ENCODE assay signal across 18 cellular contexts in genomic region chr9:35842795-35843194, GRCh38. TPM values are rescaled to one million over a fixed set of nuclear protein-coding genes. Genes with fewer than 3 reads are reported as not detected.
DNase-seq lines count a peak whose midpoint lies in the region; ATAC-seq and TF ChIP-seq lines count a peak whose summit lies in the region.
"Had no signal": no experiment of that assay in that cellular context is flagged by ENCODE, and none has a peak within 500 bp of the region (broad histone marks: within the 10 kb centered on the region; RNA-seq: fewer than 3 reads in every experiment).

No MANE protein-coding gene starts in this region.

- H3K9ac ChIP-seq in H9 (ENCODE audit: extremely low read depth, insufficient read length, low read length) = no peak overlapping the region
- H3K9ac ChIP-seq: parathyroid adenoma had no signal

- POLR2A ChIA-PET in activated CD8-positive, alpha-beta T cell treated with anti-CD3 and anti-CD28 coated beads for 36 hours (lab: Charles Lee) = no interaction called here
- POLR2A ChIA-PET in activated CD8-positive, alpha-beta T cell treated with anti-CD3 and anti-CD28 coated beads, Interleukin-2, amount 10 ng/mL, durations not matched to agents 7 days and 5 days (lab: Charles Lee) = interaction anchor here (0.6 kb wide), 1 partner anchor 14 kb away, joined by 5 read pairs; the partner anchor contains the start of genes FAM221B and TMEM8B

- CTCF ChIA-PET in activated CD8-positive, alpha-beta T cell treated with anti-CD3 and anti-CD28 coated beads for 36 hours (lab: Charles Lee) = interaction anchor here (0.6 to 2.9 kb wide), 4 partner anchors 17 to 104 kb away, joined by 3 to 11 read pairs (median 5); no protein-coding TSS in a partner anchor
- CTCF ChIA-PET in activated CD8-positive, alpha-beta T cell treated with anti-CD3 and anti-CD28 coated beads, Interleukin-2, amount 10 ng/mL, durations not matched to agents 7 days and 5 days (lab: Charles Lee) = interaction anchor here (1.0 kb wide), 1 partner anchor 52 kb away, joined by 4 read pairs; no protein-coding TSS in a partner anchor

- ATAC-seq in activated CD8-positive, alpha-beta T cell treated with anti-CD3 and anti-CD28 coated beads for 36 hours = peak; percentile 59
- no peak for ATAC-seq in activated CD8-positive, alpha-beta T cell treated with anti-CD3 and anti-CD28 coated beads, Interleukin-2, amount 10 ng/mL, durations not matched to agents 7 days and 5 days
- ATAC-seq in GM21825 (IDR thresholded peaks at IDR 0.05; ENCODE audit: unreplicated experiment) = peak; percentile 55
- peak; percentile 61 for ATAC-seq in HG03442 (IDR thresholded peaks at IDR 0.05; ENCODE audit: unreplicated experiment)
- peak; percentile 81 to 84 for ATAC-seq in stimulated activated naive B cell treated with anti-CD40 and anti-IgM and Interleukin-4, amounts not matched to agents 10 μg/mL and 1 μg/mL and 100 μg/mL, for 72 hours (replicated peaks)
- ATAC-seq in GM19328 (IDR thresholded peaks at IDR 0.05; ENCODE audit: unreplicated experiment) = no peak
- ATAC-seq: A549, lower lobe of right lung had no signal

- intact Hi-C loops in activated CD8-positive, alpha-beta T cell treated with anti-CD3 and anti-CD28 coated beads for 36 hours (cut with micrococcal nuclease) = no loop called here

- peaks cover 7% of the 10 kb centered on the region for H3K23me2 ChIP-seq in H9 (ENCODE audit: insufficient read length, low read depth, low read length, poor library complexity, severe bottlenecking)

- H2BK15ac ChIP-seq in H9 (ENCODE audit: low read depth, low read length) = no peak overlapping the region

- H3K4ac ChIP-seq in H9 (ENCODE audit: low read depth, low read length) = no peak overlapping the region

- H4K91ac ChIP-seq in H9 (ENCODE audit: insufficient read length, low read depth, low read length) = no peak overlapping the region

- H4K5ac ChIP-seq in H9 (ENCODE audit: insufficient read length, low read depth, low read length) = no peak overlapping the region

- H3K18ac ChIP-seq in H9 (ENCODE audit: insufficient read length, low read depth, low read length) = no peak overlapping the region

- no peaks in the 10 kb centered on the region for H3K79me1 ChIP-seq in H9 (ENCODE audit: insufficient read depth, low read depth, low read length, poor library complexity, severe bottlenecking)

- H4K8ac ChIP-seq in H9 (replicated peaks; ENCODE audit: insufficient read length, low read depth, low read length) = no peak overlapping the region

- H2BK20ac ChIP-seq in H9 (ENCODE audit: low read depth, low read length, poor library complexity, severe bottlenecking) = no peak overlapping the region

- no peak for TF ChIP-seq CTCF in activated CD8-positive, alpha-beta T cell treated with anti-CD3 and anti-CD28 coated beads for 36 hours (IDR thresholded peaks at IDR 0.05)
- TF ChIP-seq CTCF in H9 (conservative IDR thresholded peaks at IDR 0.05) = no peak

- H2AFZ ChIP-seq in H9 (ENCODE audit: low read length) = no peak overlapping the region
- H2AFZ ChIP-seq: parathyroid adenoma had no signal

- peak; percentile 18 for DNase-seq in activated CD8-positive, alpha-beta T cell treated with anti-CD3 and anti-CD28 coated beads for 36 hours
- DNase-seq in activated CD8-positive, alpha-beta T cell treated with anti-CD3 and anti-CD28 coated beads, Interleukin-2, amount 10 ng/mL, durations not matched to agents 7 days and 5 days = no peak
- DNase-seq in stimulated activated naive B cell treated with anti-CD40 and anti-IgM and Interleukin-4, amounts not matched to agents 10 μg/mL and 1 μg/mL and 100 μg/mL, for 72 hours = peak; percentile 37
- DNase-seq in activated CD4-positive, alpha-beta T cell treated with anti-CD3 and anti-CD28 coated beads, Interleukin-2, amount 50 U/mL, for 4 hours = no peak
- DNase-seq in H9 = no peak
- DNase-seq: activated T-cell treated with anti-CD3 and anti-CD28 coated beads, Interleukin-2, amount 50 U/mL, for 24 hours; DMS153; effector CD8-positive, alpha-beta T cell; lower lobe of right lung; NCI-H446; stimulated activated CD4-positive, alpha-beta T cell treated with anti-CD3 and anti-CD28 coated beads, Interleukin-1b, Interleukin-23, amount 100 ng/mL, for 48 hours; stomach had no signal

- H3K27me3 Mint-ChIP-seq in activated CD8-positive, alpha-beta T cell treated with anti-CD3 and anti-CD28 coated beads for 36 hours = no peaks in the 10 kb centered on the region
- no peaks in the 10 kb centered on the region for H3K27me3 Mint-ChIP-seq in activated CD8-positive, alpha-beta T cell treated with anti-CD3 and anti-CD28 coated beads, Interleukin-2, amount 10 ng/mL, durations not matched to agents 7 days and 5 days (ENCODE audit: low read depth)
- no peaks in the 10 kb centered on the region for H3K27me3 Mint-ChIP-seq in stimulated activated naive B cell treated with anti-CD40 and anti-IgM and Interleukin-4, amounts not matched to agents 10 μg/mL and 1 μg/mL and 100 μg/mL, for 72 hours
- H3K27me3 Mint-ChIP-seq in H9 (ENCODE audit: low read depth) = peaks cover 32% of the 10 kb centered on the region
- H3K27me3 Mint-ChIP-seq: activated T-cell treated with anti-CD3 and anti-CD28 coated beads, Interleukin-2, amount 50 U/mL, for 24 hours had no signal

- peaks cover 14% of the 10 kb centered on the region; the same call in 1 of the 2 replicates for H3K4me1 ChIP-seq in H9 (ENCODE audit: insufficient read depth, low read length)
- H3K4me1 ChIP-seq: parathyroid adenoma had no signal

- H3K79me2 ChIP-seq in H9 (ENCODE audit: insufficient read depth, low read length) = no peaks in the 10 kb centered on the region
- H3K79me2 ChIP-seq: parathyroid adenoma had no signal

- no CpG with 5 or more reads among the region's 3 CpGs for WGBS in H9 (ENCODE audit: extremely low coverage, insufficient read length, low lambda C conversion rate)

- no peak overlapping the region for H2BK120ac ChIP-seq in H9 (ENCODE audit: low read depth, low read length, poor library complexity, severe bottlenecking)

- H3K27ac Mint-ChIP-seq in activated CD8-positive, alpha-beta T cell treated with anti-CD3 and anti-CD28 coated beads for 36 hours = peak overlapping the region; percentile 6
- no peak overlapping the region for H3K27ac Mint-ChIP-seq in activated CD8-positive, alpha-beta T cell treated with anti-CD3 and anti-CD28 coated beads, Interleukin-2, amount 10 ng/mL, durations not matched to agents 7 days and 5 days
- peak overlapping the region; percentile 64 for H3K27ac Mint-ChIP-seq in stimulated activated naive B cell treated with anti-CD40 and anti-IgM and Interleukin-4, amounts not matched to agents 10 μg/mL and 1 μg/mL and 100 μg/mL, for 72 hours
- H3K27ac Mint-ChIP-seq in H9 = no peak overlapping the region; a peak in 1 of 7 replicates
- H3K27ac Mint-ChIP-seq: activated T-cell treated with anti-CD3 and anti-CD28 coated beads, Interleukin-2, amount 50 U/mL, for 24 hours had no signal

- H3K4me2 ChIP-seq in H9 (ENCODE audit: insufficient read depth, insufficient read length, low read length) = no peak overlapping the region
- H3K4me2 ChIP-seq: A549 had no signal

- no peak overlapping the region for H3K4me3 Mint-ChIP-seq in activated CD8-positive, alpha-beta T cell treated with anti-CD3 and anti-CD28 coated beads for 36 hours
- no peak overlapping the region for H3K4me3 Mint-ChIP-seq in activated CD8-positive, alpha-beta T cell treated with anti-CD3 and anti-CD28 coated beads, Interleukin-2, amount 10 ng/mL, durations not matched to agents 7 days and 5 days
- H3K4me3 Mint-ChIP-seq in stimulated activated naive B cell treated with anti-CD40 and anti-IgM and Interleukin-4, amounts not matched to agents 10 μg/mL and 1 μg/mL and 100 μg/mL, for 72 hours = peak overlapping the region; percentile 7 to 12
- no peak overlapping the region for H3K4me3 Mint-ChIP-seq in H9
- H3K4me3 Mint-ChIP-seq: activated T-cell treated with anti-CD3 and anti-CD28 coated beads, Interleukin-2, amount 50 U/mL, for 24 hours had no signal

- H3K27ac ChIP-seq in H9 (ENCODE audit: insufficient read length, low read depth, low read length) = no peak overlapping the region
- H3K27ac ChIP-seq: A549, lower lobe of right lung, parathyroid adenoma had no signal

- H3T11ph ChIP-seq in H9 (ENCODE audit: low read length) = no peak overlapping the region

- H3K56ac ChIP-seq in H9 (ENCODE audit: insufficient read length, low read depth, low read length) = no peak overlapping the region

- H2BK5ac ChIP-seq in H9 (ENCODE audit: insufficient read length, low read length) = no peak overlapping the region

- no peaks in the 10 kb centered on the region for H3K36me3 Mint-ChIP-seq in activated CD8-positive, alpha-beta T cell treated with anti-CD3 and anti-CD28 coated beads for 36 hours (ENCODE audit: low read depth)
- no peaks in the 10 kb centered on the region for H3K36me3 Mint-ChIP-seq in activated CD8-positive, alpha-beta T cell treated with anti-CD3 and anti-CD28 coated beads, Interleukin-2, amount 10 ng/mL, durations not matched to agents 7 days and 5 days (ENCODE audit: low read depth)
- H3K36me3 Mint-ChIP-seq in stimulated activated naive B cell treated with anti-CD40 and anti-IgM and Interleukin-4, amounts not matched to agents 10 μg/mL and 1 μg/mL and 100 μg/mL, for 72 hours = peaks cover 5 to 15% of the 10 kb centered on the region in 2 donors
- H3K36me3 Mint-ChIP-seq in H9 (ENCODE audit: insufficient read depth in 1 of 3, low read depth in 3 of 3) = peaks cover 1 to 11% (median 4%) of the 10 kb centered on the region in 3 experiments; a peak in 5 of 7 replicates

- H3K9me3 ChIP-seq in H9 (ENCODE audit: control insufficient read depth, low read depth, low read length) = no peaks in the 10 kb centered on the region
- H3K9me3 ChIP-seq: A549, lower lobe of right lung, stomach had no signal

- H2BK12ac ChIP-seq in H9 (ENCODE audit: insufficient read length, low read depth, low read length) = no peak overlapping the region

- peaks cover 32% of the 10 kb centered on the region for H3K4me1 Mint-ChIP-seq in activated CD8-positive, alpha-beta T cell treated with anti-CD3 and anti-CD28 coated beads for 36 hours (ENCODE audit: low read depth)
- peaks cover 31% of the 10 kb centered on the region for H3K4me1 Mint-ChIP-seq in activated CD8-positive, alpha-beta T cell treated with anti-CD3 and anti-CD28 coated beads, Interleukin-2, amount 10 ng/mL, durations not matched to agents 7 days and 5 days (ENCODE audit: low read depth)
- peaks cover 58 to 83% of the 10 kb centered on the region in 2 donors for H3K4me1 Mint-ChIP-seq in stimulated activated naive B cell treated with anti-CD40 and anti-IgM and Interleukin-4, amounts not matched to agents 10 μg/mL and 1 μg/mL and 100 μg/mL, for 72 hours
- H3K4me1 Mint-ChIP-seq in H9 = peaks cover 31 to 39% of the 10 kb centered on the region in 2 experiments

- H3K14ac ChIP-seq in H9 (ENCODE audit: insufficient read depth, low read length) = no peak overlapping the region

- no peaks in the 10 kb centered on the region; the same call in 1 of the 2 replicates for H3K27me3 ChIP-seq in H9 (ENCODE audit: insufficient read depth, low read length)

- H4K20me1 ChIP-seq in H9 (ENCODE audit: control insufficient read depth, insufficient read depth, insufficient read length) = no peaks in the 10 kb centered on the region

- H3K23ac ChIP-seq in H9 (ENCODE audit: insufficient read length, low read depth, low read length) = no peak overlapping the region

- H3K9me3 Mint-ChIP-seq in activated CD8-positive, alpha-beta T cell treated with anti-CD3 and anti-CD28 coated beads for 36 hours = no peaks in the 10 kb centered on the region
- no peaks in the 10 kb centered on the region for H3K9me3 Mint-ChIP-seq in activated CD8-positive, alpha-beta T cell treated with anti-CD3 and anti-CD28 coated beads, Interleukin-2, amount 10 ng/mL, durations not matched to agents 7 days and 5 days (ENCODE audit: insufficient read depth)
- peaks cover 0 to 4% of the 10 kb centered on the region in 2 donors for H3K9me3 Mint-ChIP-seq in stimulated activated naive B cell treated with anti-CD40 and anti-IgM and Interleukin-4, amounts not matched to agents 10 μg/mL and 1 μg/mL and 100 μg/mL, for 72 hours
- H3K9me3 Mint-ChIP-seq in H9 = no peaks in the 10 kb centered on the region
- H3K9me3 Mint-ChIP-seq: activated T-cell treated with anti-CD3 and anti-CD28 coated beads, Interleukin-2, amount 50 U/mL, for 24 hours had no signal

- H2AK5ac ChIP-seq in H9 (ENCODE audit: insufficient read length, low read length) = no peak overlapping the region

RNA-seq across cellular contexts. Expression of gene TMEM8B, which starts 13.8 kb away (rescaled TPM):
- total RNA-seq in activated CD8-positive, alpha-beta T cell treated with anti-CD3 and anti-CD28 coated beads for 36 hours = 1 to 10 TPM; 3.4 to 4.3 TPM
- total RNA-seq in activated CD8-positive, alpha-beta T cell treated with anti-CD3 and anti-CD28 coated beads, Interleukin-2, amount 10 ng/mL, durations not matched to agents 7 days and 5 days = 1 to 10 TPM; 1.6 to 2.3 TPM
- total RNA-seq in H9 (2021) = 7.9 and 9.3 TPM in 2 replicates

RNA-seq across cellular contexts. Expression of gene FAM221B, which starts 14.3 kb away (rescaled TPM):
- not detected for total RNA-seq in activated CD8-positive, alpha-beta T cell treated with anti-CD3 and anti-CD28 coated beads for 36 hours
- total RNA-seq in activated CD8-positive, alpha-beta T cell treated with anti-CD3 and anti-CD28 coated beads, Interleukin-2, amount 10 ng/mL, durations not matched to agents 7 days and 5 days = not detected
- not detected in 2 replicates for total RNA-seq in H9 (2021)
- total RNA-seq: M059J, stomach had no signal

RNA-seq across cellular contexts. Expression of gene OR13J1, which starts 27.4 kb away (rescaled TPM):
- not detected for total RNA-seq in activated CD8-positive, alpha-beta T cell treated with anti-CD3 and anti-CD28 coated beads for 36 hours
- not detected for total RNA-seq in activated CD8-positive, alpha-beta T cell treated with anti-CD3 and anti-CD28 coated beads, Interleukin-2, amount 10 ng/mL, durations not matched to agents 7 days and 5 days
- not detected in 2 replicates for total RNA-seq in H9 (2021)
- total RNA-seq: lower lobe of right lung, M059J, stomach had no signal

RNA-seq across cellular contexts. Expression of gene HINT2, which starts 28.0 kb away (rescaled TPM):
- 10 to 100 TPM; 53.4 to 62.7 TPM for total RNA-seq in activated CD8-positive, alpha-beta T cell treated with anti-CD3 and anti-CD28 coated beads for 36 hours
- total RNA-seq in activated CD8-positive, alpha-beta T cell treated with anti-CD3 and anti-CD28 coated beads, Interleukin-2, amount 10 ng/mL, durations not matched to agents 7 days and 5 days = 10 to 100 TPM; 74.7 to 76.8 TPM
- total RNA-seq in H9 (2021) = 30.9 and 35.9 TPM in 2 replicates

RNA-seq across cellular contexts. Expression of gene SPAG8, which starts 30.7 kb away (rescaled TPM):
- 1 to 10 TPM in 1 of 2 experiments, under 1 TPM in 1; 0.63 to 1.1 TPM for total RNA-seq in activated CD8-positive, alpha-beta T cell treated with anti-CD3 and anti-CD28 coated beads for 36 hours
- 1 to 10 TPM; 1.3 to 1.5 TPM for total RNA-seq in activated CD8-positive, alpha-beta T cell treated with anti-CD3 and anti-CD28 coated beads, Interleukin-2, amount 10 ng/mL, durations not matched to agents 7 days and 5 days
- 0.46 and 0.50 TPM in 2 replicates for total RNA-seq in H9 (2021)

Comparison
In these comparisons a context has a peak if more than half of its experiments do, and no peak if none do; other contexts are left out.
1. ATAC-seq: peak in activated CD8-positive, alpha-beta T cell treated with anti-CD3 and anti-CD28 coated beads for 36 hours (single experiment), GM21825 (single experiment), HG03442 (single experiment) and stimulated activated naive B cell treated with anti-CD40 and anti-IgM and Interleukin-4, amounts not matched to agents 10 μg/mL and 1 μg/mL and 100 μg/mL, for 72 hours (2 of 2); none in activated CD8-positive, alpha-beta T cell treated with anti-CD3 and anti-CD28 coated beads, Interleukin-2, amount 10 ng/mL, durations not matched to agents 7 days and 5 days (single experiment) and GM19328 (single experiment).
2. DNase-seq: peak in activated CD8-positive, alpha-beta T cell treated with anti-CD3 and anti-CD28 coated beads for 36 hours (single experiment) and stimulated activated naive B cell treated with anti-CD40 and anti-IgM and Interleukin-4, amounts not matched to agents 10 μg/mL and 1 μg/mL and 100 μg/mL, for 72 hours (single experiment); none in activated CD8-positive, alpha-beta T cell treated with anti-CD3 and anti-CD28 coated beads, Interleukin-2, amount 10 ng/mL, durations not matched to agents 7 days and 5 days (single experiment), activated CD4-positive, alpha-beta T cell treated with anti-CD3 and anti-CD28 coated beads, Interleukin-2, amount 50 U/mL, for 4 hours (0 of 2) and H9 (single experiment).
3. H3K27ac Mint-ChIP-seq: peak in activated CD8-positive, alpha-beta T cell treated with anti-CD3 and anti-CD28 coated beads for 36 hours (single experiment) and stimulated activated naive B cell treated with anti-CD40 and anti-IgM and Interleukin-4, amounts not matched to agents 10 μg/mL and 1 μg/mL and 100 μg/mL, for 72 hours (single experiment); none in activated CD8-positive, alpha-beta T cell treated with anti-CD3 and anti-CD28 coated beads, Interleukin-2, amount 10 ng/mL, durations not matched to agents 7 days and 5 days (single experiment) and H9 (0 of 3).
4. H3K4me3 Mint-ChIP-seq: peak in stimulated activated naive B cell treated with anti-CD40 and anti-IgM and Interleukin-4, amounts not matched to agents 10 μg/mL and 1 μg/mL and 100 μg/mL, for 72 hours (2 of 2); none in activated CD8-positive, alpha-beta T cell treated with anti-CD3 and anti-CD28 coated beads for 36 hours (single experiment), activated CD8-positive, alpha-beta T cell treated with anti-CD3 and anti-CD28 coated beads, Interleukin-2, amount 10 ng/mL, durations not matched to agents 7 days and 5 days (single experiment) and H9 (0 of 2).